1 cellular context compared by ENCODE assay signal in the genomic region with DNA sequence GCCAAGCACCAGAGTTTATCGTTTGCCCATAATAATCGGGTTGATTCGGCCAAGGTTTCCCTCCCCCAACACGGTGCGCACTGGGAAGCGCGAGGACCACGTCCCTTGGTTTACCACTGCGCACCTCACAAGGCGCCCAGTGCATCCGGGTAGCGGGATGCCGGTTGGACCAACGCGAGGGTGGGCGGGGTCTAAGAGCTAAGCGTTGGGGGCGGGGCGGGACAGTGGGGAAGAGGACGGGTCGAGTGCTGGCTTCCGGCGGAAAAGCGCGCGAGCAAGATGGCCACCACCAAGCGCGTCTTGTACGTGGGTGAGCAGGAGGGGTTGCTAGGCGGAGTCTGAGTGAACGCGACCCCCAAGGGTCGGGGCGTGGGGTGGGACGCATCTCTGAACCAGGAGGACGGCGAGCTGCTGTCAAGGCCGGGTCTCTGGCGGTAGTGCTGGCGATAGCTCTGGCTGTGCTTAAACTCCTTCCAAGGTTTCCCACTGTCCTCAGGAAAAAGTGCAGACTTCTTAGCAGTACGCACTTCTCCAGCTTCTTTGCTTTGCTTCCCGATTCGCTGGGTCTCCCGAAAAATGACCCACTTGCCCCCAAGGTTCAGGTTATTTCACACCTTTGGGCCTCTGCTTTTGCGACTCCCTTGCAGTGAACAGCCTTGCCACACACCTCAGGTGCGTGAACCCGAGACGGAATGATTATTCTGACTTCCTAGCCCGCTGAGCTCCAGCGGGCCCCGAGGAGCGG.
TF ChIP-seq lines count a peak whose summit lies in the region.

A gene (plus strand): TSS at position 261 of the 745 bp plus-strand sequence. CDS start 19 bp downstream, at position 280.

TF ChIP-seq in HEK293, 187 proteins besides CTCF, POLR2A, EP300 and RAD21 (continued from another document):
- TF ChIP-seq, protein P1, sequence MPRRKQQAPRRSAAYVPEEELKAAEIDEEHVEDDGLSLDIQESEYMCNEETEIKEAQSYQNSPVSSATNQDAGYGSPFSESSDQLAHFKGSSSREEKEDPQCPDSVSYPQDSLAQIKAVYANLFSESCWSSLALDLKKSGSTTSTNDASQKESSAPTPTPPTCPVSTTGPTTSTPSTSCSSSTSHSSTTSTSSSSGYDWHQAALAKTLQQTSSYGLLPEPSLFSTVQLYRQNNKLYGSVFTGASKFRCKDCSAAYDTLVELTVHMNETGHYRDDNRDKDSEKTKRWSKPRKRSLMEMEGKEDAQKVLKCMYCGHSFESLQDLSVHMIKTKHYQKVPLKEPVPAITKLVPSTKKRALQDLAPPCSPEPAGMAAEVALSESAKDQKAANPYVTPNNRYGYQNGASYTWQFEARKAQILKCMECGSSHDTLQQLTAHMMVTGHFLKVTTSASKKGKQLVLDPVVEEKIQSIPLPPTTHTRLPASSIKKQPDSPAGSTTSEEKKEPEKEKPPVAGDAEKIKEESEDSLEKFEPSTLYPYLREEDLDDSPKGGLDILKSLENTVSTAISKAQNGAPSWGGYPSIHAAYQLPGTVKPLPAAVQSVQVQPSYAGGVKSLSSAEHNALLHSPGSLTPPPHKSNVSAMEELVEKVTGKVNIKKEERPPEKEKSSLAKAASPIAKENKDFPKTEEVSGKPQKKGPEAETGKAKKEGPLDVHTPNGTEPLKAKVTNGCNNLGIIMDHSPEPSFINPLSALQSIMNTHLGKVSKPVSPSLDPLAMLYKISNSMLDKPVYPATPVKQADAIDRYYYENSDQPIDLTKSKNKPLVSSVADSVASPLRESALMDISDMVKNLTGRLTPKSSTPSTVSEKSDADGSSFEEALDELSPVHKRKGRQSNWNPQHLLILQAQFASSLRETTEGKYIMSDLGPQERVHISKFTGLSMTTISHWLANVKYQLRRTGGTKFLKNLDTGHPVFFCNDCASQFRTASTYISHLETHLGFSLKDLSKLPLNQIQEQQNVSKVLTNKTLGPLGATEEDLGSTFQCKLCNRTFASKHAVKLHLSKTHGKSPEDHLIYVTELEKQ (tag by site-specific recombination; IDR thresholded peaks at IDR 0.05; ENCODE audit: borderline replicate concordance), result no peak
- no peak for TF ChIP-seq PRDM1 (tag by site-specific recombination; IDR thresholded peaks at IDR 0.05)
- TF ChIP-seq, protein P2, sequence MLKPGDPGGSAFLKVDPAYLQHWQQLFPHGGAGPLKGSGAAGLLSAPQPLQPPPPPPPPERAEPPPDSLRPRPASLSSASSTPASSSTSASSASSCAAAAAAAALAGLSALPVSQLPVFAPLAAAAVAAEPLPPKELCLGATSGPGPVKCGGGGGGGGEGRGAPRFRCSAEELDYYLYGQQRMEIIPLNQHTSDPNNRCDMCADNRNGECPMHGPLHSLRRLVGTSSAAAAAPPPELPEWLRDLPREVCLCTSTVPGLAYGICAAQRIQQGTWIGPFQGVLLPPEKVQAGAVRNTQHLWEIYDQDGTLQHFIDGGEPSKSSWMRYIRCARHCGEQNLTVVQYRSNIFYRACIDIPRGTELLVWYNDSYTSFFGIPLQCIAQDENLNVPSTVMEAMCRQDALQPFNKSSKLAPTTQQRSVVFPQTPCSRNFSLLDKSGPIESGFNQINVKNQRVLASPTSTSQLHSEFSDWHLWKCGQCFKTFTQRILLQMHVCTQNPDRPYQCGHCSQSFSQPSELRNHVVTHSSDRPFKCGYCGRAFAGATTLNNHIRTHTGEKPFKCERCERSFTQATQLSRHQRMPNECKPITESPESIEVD (tag by site-specific recombination; IDR thresholded peaks at IDR 0.05), result no peak
TF ChIP-seq in HEK293: peak in this region for 32.
